ENCODE assay signal across 21 cellular contexts in genomic region chr16:64621616-64622015, GRCh38.
A peak's percentile ranks its signal among the peaks of the same experiment; 100 is the strongest.
DNase-seq lines count a peak whose midpoint lies in the region; ATAC-seq and TF ChIP-seq lines count a peak whose summit lies in the region.
"Had no signal": no experiment of that assay in that cellular context is flagged by ENCODE, and none has a peak within 500 bp of the region (broad histone marks: within the 10 kb centered on the region; RNA-seq: fewer than 3 reads in every experiment).

No MANE protein-coding gene starts in this region.

- no peaks in the 10 kb centered on the region for H3K27me3 Mint-ChIP-seq in chondrocyte (ENCODE audit: low read depth)
- H3K27me3 Mint-ChIP-seq in CD8-positive, alpha-beta T cell (ENCODE audit: low read depth): no peaks in the 10 kb centered on the region
- H3K27me3 Mint-ChIP-seq: CD4-positive, CD25-positive, alpha-beta regulatory T cell had no signal

- CTCF ChIA-PET in CD8-positive, alpha-beta T cell (lab: Charles Lee): no interaction called here

- ATAC-seq in mucosa of descending colon: no peak
- no peak for ATAC-seq in GM19328 (IDR thresholded peaks at IDR 0.05; ENCODE audit: unreplicated experiment)
- ATAC-seq in CD8-positive, alpha-beta T cell: no peak
- ATAC-seq: GM12878, HCT116 had no signal

- H3K4me3 Mint-ChIP-seq in chondrocyte (ENCODE audit: unreplicated experiment): no peak overlapping the region
- H3K4me3 Mint-ChIP-seq in CD8-positive, alpha-beta T cell: no peak overlapping the region
- H3K4me3 Mint-ChIP-seq: CD4-positive, CD25-positive, alpha-beta regulatory T cell; HFFc6 had no signal

- H3K27me3 ChIP-seq in skeletal muscle satellite cell (ENCODE audit: control insufficient read depth, insufficient read depth, low read length): no peaks in the 10 kb centered on the region
- H3K27me3 ChIP-seq in CD8-positive, alpha-beta T cell (ENCODE audit: insufficient read depth, low read length): no peaks in the 10 kb centered on the region
- H3K27me3 ChIP-seq: BE2C had no signal

- POLR2A ChIA-PET in CD8-positive, alpha-beta T cell (lab: Charles Lee): no interaction called here

- H3K9ac ChIP-seq in skeletal muscle satellite cell (ENCODE audit: low read depth, low read length): no peak overlapping the region

- H3K36me3 ChIP-seq in skeletal muscle satellite cell (ENCODE audit: insufficient read depth, low read length) (no peaks in the 10 kb centered on the region), mucosa of descending colon (ENCODE audit: low read depth) (no peaks in the 10 kb centered on the region)
- H3K36me3 ChIP-seq in CD8-positive, alpha-beta T cell (ENCODE audit: insufficient read depth, low read length): no peaks in the 10 kb centered on the region
- H3K36me3 ChIP-seq: BE2C had no signal

- intact Hi-C loops in mucosa of descending colon (cut with DNase I, micrococcal nuclease): no loop called here
- intact Hi-C loops in CD8-positive, alpha-beta T cell (cut with DNase I, micrococcal nuclease): no loop called here

- H3K4me2 ChIP-seq in skeletal muscle satellite cell (ENCODE audit: low read length): peak overlapping the region; percentile 58

- peak overlapping the region; percentile 12 for H3K27ac Mint-ChIP-seq in chondrocyte (ENCODE audit: unreplicated experiment)
- no peak overlapping the region for H3K27ac Mint-ChIP-seq in CD8-positive, alpha-beta T cell
- H3K27ac Mint-ChIP-seq: CD4-positive, CD25-positive, alpha-beta regulatory T cell; HFFc6 had no signal

- H3K4me3 ChIP-seq in skeletal muscle satellite cell (ENCODE audit: low read length) (no peak overlapping the region), mucosa of descending colon (no peak overlapping the region)
- no peak overlapping the region for H3K4me3 ChIP-seq in CD8-positive, alpha-beta T cell (ENCODE audit: low read depth, low read length)
- H3K4me3 ChIP-seq: GM12878 had no signal

- H3K36me3 Mint-ChIP-seq in chondrocyte (ENCODE audit: low read depth): peaks cover 5% of the 10 kb centered on the region
- H3K36me3 Mint-ChIP-seq in CD8-positive, alpha-beta T cell: no peaks in the 10 kb centered on the region
- H3K36me3 Mint-ChIP-seq: CD4-positive, CD25-positive, alpha-beta regulatory T cell had no signal

- peaks cover 30% of the 10 kb centered on the region for H3K9me3 Mint-ChIP-seq in chondrocyte (ENCODE audit: low read depth)
- H3K9me3 Mint-ChIP-seq in CD8-positive, alpha-beta T cell: peaks cover 38% of the 10 kb centered on the region
- H3K9me3 Mint-ChIP-seq: HFFc6 had no signal

- peak; percentile 9 for DNase-seq in GM03348 (ENCODE audit: low spot score)
- no peak for DNase-seq in chondrocyte (ENCODE audit: low spot score)
- peak; percentile 19 for DNase-seq in fibroblast of peridontal ligament (ENCODE audit: extremely low read depth)
- DNase-seq in mucosa of descending colon: no peak
- DNase-seq in NCI-H2227 (lab: John Stamatoyannopoulos, UW; ENCODE audit: unreplicated experiment): no peak
- DNase-seq in CD8-positive, alpha-beta T cell: no peak
- DNase-seq: BE2C; C1 segment of cervical spinal cord; Caco-2; CD4-positive, CD25-positive, alpha-beta regulatory T cell; DMS153; DMS79; GF-D8; GOT3; H7; HFFc6; KG1 had no signal

- no peak for TF ChIP-seq CTCF in chondrocyte (IDR thresholded peaks at IDR 0.05)
- TF ChIP-seq CTCF in mucosa of descending colon (IDR thresholded peaks at IDR 0.05): no peak
- TF ChIP-seq CTCF in CD8-positive, alpha-beta T cell (IDR thresholded peaks at IDR 0.05): no peak

- H3K4me1 Mint-ChIP-seq in chondrocyte (ENCODE audit: low read depth): no peaks in the 10 kb centered on the region
- no peaks in the 10 kb centered on the region for H3K4me1 Mint-ChIP-seq in CD8-positive, alpha-beta T cell (ENCODE audit: low read depth)
- H3K4me1 Mint-ChIP-seq: CD4-positive, CD25-positive, alpha-beta regulatory T cell had no signal

- H3K4me1 ChIP-seq in skeletal muscle satellite cell (ENCODE audit: control insufficient read depth, insufficient read depth, low read length) (peaks cover 15% of the 10 kb centered on the region), mucosa of descending colon (ENCODE audit: low read depth) (no peaks in the 10 kb centered on the region)
- no peaks in the 10 kb centered on the region for H3K4me1 ChIP-seq in CD8-positive, alpha-beta T cell (ENCODE audit: insufficient read depth, low read length)
- H3K4me1 ChIP-seq: Caco-2 had no signal

- no peak overlapping the region for H3K27ac ChIP-seq in CD8-positive, alpha-beta T cell (ENCODE audit: low read depth, low read length)

- H3K9me3 ChIP-seq in skeletal muscle satellite cell (replicated peaks; ENCODE audit: low read length) (no peaks in the 10 kb centered on the region), mucosa of descending colon (no peaks in the 10 kb centered on the region)
- no peaks in the 10 kb centered on the region for H3K9me3 ChIP-seq in CD8-positive, alpha-beta T cell (ENCODE audit: low read length)
- H3K9me3 ChIP-seq: BE2C, Caco-2 had no signal

Comparison
In these comparisons a context has a peak if more than half of its experiments do, and no peak if none do; other contexts are left out.
1. DNase-seq: peak in GM03348 (single experiment) and fibroblast of peridontal ligament (single experiment); none in chondrocyte (single experiment), mucosa of descending colon (0 of 3), NCI-H2227 (single experiment) and CD8-positive, alpha-beta T cell (0 of 7).